8 cellular contexts compared by ENCODE assay signal in the genomic region with DNA sequence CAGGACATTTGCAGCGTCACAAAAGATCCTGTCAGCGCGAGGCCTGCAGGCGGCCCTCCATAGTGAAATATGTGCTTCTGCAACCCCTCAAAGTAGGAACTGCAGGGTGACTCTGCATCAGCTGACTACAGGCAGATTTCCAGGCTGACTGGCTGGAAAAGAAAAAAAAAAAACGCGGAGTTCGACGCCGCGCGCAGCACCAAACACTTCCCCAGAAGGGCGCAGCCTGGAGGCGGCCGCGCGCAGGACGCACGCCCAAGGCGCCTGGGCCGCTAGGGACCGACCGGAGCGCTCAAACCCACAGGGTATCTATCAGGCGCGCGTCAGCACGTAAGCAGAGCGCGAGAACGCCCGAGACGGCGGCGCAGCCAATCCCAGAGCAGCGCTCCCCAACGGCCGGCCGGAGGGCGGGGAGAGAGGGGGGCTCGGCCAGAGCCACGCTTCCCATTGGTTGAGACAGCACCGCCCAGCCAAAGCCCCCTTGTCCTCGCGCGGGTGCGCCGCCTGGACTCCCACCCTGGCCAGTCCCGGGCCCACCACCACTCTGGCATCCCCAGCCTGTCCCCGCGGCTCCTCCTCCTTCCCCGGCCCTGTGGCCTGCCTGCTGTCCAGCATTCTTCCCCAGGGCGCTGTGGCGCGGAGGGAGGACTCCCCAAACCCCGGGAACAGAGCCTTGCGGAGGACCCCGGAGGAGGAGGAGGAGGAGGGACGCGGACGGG. TPM values are rescaled to one million over a fixed set of nuclear protein-coding genes. Genes with fewer than 3 reads are reported as not detected.
A peak's percentile ranks its signal among the peaks of the same experiment; 100 is the strongest.
DNase-seq lines count a peak whose midpoint lies in the region; ATAC-seq and TF ChIP-seq lines count a peak whose summit lies in the region.

No MANE protein-coding gene starts in this region.

- peak overlapping the region in 1 of 2 donors; percentile 5 for H3K9ac ChIP-seq in liver (ENCODE audit: low read depth in 1 of 2, low read length in 2 of 2)

- DNase-seq in CD1c-positive myeloid dendritic cell (ENCODE audit: extremely low spot score) (peak; percentile 98), NCI-H748 (lab: John Stamatoyannopoulos, UW; ENCODE audit: unreplicated experiment) (peak; percentile 96), dermis microvascular lymphatic vessel endothelial cell (ENCODE audit: low read depth in 2 of 2) (peak; percentile 88 to 96)
- DNase-seq in activated CD4-positive, alpha-beta T cell treated with anti-CD3 and anti-CD28 coated beads, Interleukin-2, amount 50 U/mL, for 4 hours: peak; percentile 87 to 89
- peak; percentile 92 for DNase-seq in stimulated activated CD4-positive, alpha-beta T cell treated with anti-CD3 and anti-CD28 coated beads, Interleukin-4, amount 100 ng/mL, for 1 hour

- H3K4me3 ChIP-seq in liver (ENCODE audit: low read depth in 1 of 3, low read length in 3 of 3): peak overlapping the region; percentile 54 to 63 (median 60)

- peak overlapping the region; percentile 51 to 62 for H3K27ac ChIP-seq in liver (ENCODE audit: low read depth in 1 of 2, low read length in 2 of 2)

- H3K36me3 ChIP-seq in liver (ENCODE audit: control insufficient read depth in 4 of 4, insufficient read depth in 3 of 4, low read depth in 1 of 4, low read length in 3 of 4): peaks cover 0 to 3% (median 1%) of the 10 kb centered on the region in 4 donors

- peak in 1 of 2 donors; percentile 23 for TF ChIP-seq RAD21 in liver (IDR thresholded peaks at IDR 0.05)

- H3K4me1 ChIP-seq in liver (ENCODE audit: control insufficient read depth in 4 of 4, insufficient read depth in 4 of 4, low read length in 3 of 4): peaks cover 8 to 21% (median 15%) of the 10 kb centered on the region in 4 donors

- peak; percentile 36 for TF ChIP-seq CTCF in liver (IDR thresholded peaks at IDR 0.05; ENCODE audit: low read depth, low read length, missing input control)

- 50% methylated on average over 60 of the region's 60 CpGs for WGBS in liver

- no peaks in the 10 kb centered on the region for H3K9me3 ChIP-seq in liver (ENCODE audit: control insufficient read depth in 4 of 4, low read length in 3 of 4)

- H3K27me3 ChIP-seq in liver (ENCODE audit: control insufficient read depth in 4 of 4, insufficient read depth in 4 of 4, low read length in 3 of 4): no peaks in the 10 kb centered on the region

- ATAC-seq in GM19372 (IDR thresholded peaks at IDR 0.05; ENCODE audit: low read depth, unreplicated experiment) (peak; percentile 94), HG03521 (IDR thresholded peaks at IDR 0.05; ENCODE audit: unreplicated experiment) (peak; percentile 97)

TF ChIP-seq in liver, 16 proteins besides CTCF, POLR2A, EP300 and RAD21:
- TF ChIP-seq NR2F2 (IDR thresholded peaks at IDR 0.05): no peak
- TF ChIP-seq, protein P1, sequence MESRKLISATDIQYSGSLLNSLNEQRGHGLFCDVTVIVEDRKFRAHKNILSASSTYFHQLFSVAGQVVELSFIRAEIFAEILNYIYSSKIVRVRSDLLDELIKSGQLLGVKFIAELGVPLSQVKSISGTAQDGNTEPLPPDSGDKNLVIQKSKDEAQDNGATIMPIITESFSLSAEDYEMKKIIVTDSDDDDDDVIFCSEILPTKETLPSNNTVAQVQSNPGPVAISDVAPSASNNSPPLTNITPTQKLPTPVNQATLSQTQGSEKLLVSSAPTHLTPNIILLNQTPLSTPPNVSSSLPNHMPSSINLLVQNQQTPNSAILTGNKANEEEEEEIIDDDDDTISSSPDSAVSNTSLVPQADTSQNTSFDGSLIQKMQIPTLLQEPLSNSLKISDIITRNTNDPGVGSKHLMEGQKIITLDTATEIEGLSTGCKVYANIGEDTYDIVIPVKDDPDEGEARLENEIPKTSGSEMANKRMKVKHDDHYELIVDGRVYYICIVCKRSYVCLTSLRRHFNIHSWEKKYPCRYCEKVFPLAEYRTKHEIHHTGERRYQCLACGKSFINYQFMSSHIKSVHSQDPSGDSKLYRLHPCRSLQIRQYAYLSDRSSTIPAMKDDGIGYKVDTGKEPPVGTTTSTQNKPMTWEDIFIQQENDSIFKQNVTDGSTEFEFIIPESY (IDR thresholded peaks at IDR 0.05): peak; percentile 50
- TF ChIP-seq YY1 (IDR thresholded peaks at IDR 0.05): no peak
- peak; percentile 13 for TF ChIP-seq SP1 (IDR thresholded peaks at IDR 0.05)
- no peak for TF ChIP-seq FOXA1 (IDR thresholded peaks at IDR 0.05)
- TF ChIP-seq, protein P2, sequence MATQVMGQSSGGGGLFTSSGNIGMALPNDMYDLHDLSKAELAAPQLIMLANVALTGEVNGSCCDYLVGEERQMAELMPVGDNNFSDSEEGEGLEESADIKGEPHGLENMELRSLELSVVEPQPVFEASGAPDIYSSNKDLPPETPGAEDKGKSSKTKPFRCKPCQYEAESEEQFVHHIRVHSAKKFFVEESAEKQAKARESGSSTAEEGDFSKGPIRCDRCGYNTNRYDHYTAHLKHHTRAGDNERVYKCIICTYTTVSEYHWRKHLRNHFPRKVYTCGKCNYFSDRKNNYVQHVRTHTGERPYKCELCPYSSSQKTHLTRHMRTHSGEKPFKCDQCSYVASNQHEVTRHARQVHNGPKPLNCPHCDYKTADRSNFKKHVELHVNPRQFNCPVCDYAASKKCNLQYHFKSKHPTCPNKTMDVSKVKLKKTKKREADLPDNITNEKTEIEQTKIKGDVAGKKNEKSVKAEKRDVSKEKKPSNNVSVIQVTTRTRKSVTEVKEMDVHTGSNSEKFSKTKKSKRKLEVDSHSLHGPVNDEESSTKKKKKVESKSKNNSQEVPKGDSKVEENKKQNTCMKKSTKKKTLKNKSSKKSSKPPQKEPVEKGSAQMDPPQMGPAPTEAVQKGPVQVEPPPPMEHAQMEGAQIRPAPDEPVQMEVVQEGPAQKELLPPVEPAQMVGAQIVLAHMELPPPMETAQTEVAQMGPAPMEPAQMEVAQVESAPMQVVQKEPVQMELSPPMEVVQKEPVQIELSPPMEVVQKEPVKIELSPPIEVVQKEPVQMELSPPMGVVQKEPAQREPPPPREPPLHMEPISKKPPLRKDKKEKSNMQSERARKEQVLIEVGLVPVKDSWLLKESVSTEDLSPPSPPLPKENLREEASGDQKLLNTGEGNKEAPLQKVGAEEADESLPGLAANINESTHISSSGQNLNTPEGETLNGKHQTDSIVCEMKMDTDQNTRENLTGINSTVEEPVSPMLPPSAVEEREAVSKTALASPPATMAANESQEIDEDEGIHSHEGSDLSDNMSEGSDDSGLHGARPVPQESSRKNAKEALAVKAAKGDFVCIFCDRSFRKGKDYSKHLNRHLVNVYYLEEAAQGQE (IDR thresholded peaks at IDR 0.05): peak; percentile 83

RNA-seq across cellular contexts. Expression of gene BDH1, which starts 1.0 kb away (rescaled TPM):
- total RNA-seq in dermis microvascular lymphatic vessel endothelial cell (1.9 and 3.1 TPM in 2 replicates), liver (100 to 1,000 TPM in 1 of 2 donors, 10 to 100 TPM in 1; 49.4 to 140 TPM)
- 100 to 1,000 TPM; 213 to 268 TPM for polyA plus RNA-seq in liver

Comparison
In these comparisons a context has a peak if more than half of its experiments do, and no peak if none do; other contexts are left out.
1. Peak in every context shown above with its lines: DNase-seq, ATAC-seq, H3K4me3 ChIP-seq and H3K27ac ChIP-seq.
2. RNA of gene BDH1, which starts 1.0 kb away (total RNA-seq): 49.4 to 140 TPM in liver; 1.9 to 3.1 TPM in dermis microvascular lymphatic vessel endothelial cell; every median in the first group is over 10 times any median in the second.